ENCODE assay signal across 10 cellular contexts in the genomic region with DNA sequence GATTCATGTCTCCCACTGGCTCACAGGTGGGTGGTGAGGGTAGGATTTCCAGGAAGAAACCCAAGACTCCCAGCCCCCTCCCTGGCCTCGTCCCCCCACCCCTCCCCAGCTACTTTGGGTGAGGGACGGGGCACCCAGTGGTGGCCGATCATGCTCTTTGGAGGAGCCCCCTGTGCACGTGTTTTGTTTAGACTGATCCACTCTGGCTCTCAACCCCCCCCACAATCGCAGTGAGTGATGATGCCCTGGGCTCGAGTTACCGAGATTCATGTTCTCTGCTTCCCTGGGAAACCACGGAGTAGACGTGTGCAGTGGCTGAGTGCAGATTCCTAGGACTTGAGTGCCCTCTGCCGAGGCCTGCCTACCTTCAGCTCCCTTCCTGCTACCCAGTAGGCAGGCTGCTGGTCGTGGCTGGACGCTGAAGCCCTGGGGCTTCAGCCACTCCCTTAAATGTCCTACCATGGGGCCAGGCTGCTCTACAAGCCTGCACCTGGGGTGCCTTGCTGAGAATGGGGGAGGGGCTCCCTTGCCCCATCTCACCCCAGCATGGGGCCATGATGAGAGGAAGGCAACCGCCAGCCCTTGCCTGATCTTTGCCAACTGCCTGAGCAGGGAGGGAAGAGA. TPM values are rescaled to one million over a fixed set of nuclear protein-coding genes. Genes with fewer than 3 reads are reported as not detected.
DNase-seq lines count a peak whose midpoint lies in the region; ATAC-seq and TF ChIP-seq lines count a peak whose summit lies in the region.
"Had no signal": no experiment of that assay in that cellular context is flagged by ENCODE, and none has a peak within 500 bp of the region (broad histone marks: within the 10 kb centered on the region; RNA-seq: fewer than 3 reads in every experiment).

No MANE protein-coding gene starts in this region.

- ATAC-seq in HG02870 (IDR thresholded peaks at IDR 0.05; ENCODE audit: unreplicated experiment) = no peak
- no peak for ATAC-seq in GM21447 (IDR thresholded peaks at IDR 0.05; ENCODE audit: unreplicated experiment)
- ATAC-seq in HG03457 (IDR thresholded peaks at IDR 0.05; ENCODE audit: unreplicated experiment) = no peak

- DNase-seq in BE2C = peak; percentile 53
- DNase-seq in MG63 = peak; percentile 27
- DNase-seq in RPMI8226 = peak; percentile 23
- no peak for DNase-seq in activated CD4-positive, CD25-positive, alpha-beta regulatory T cell (lab: John Stamatoyannopoulos, UW)
- DNase-seq: activated T-cell treated with anti-CD3 and anti-CD28 coated beads, Interleukin-2, amount 50 U/mL, for 1 hour; DND-41 had no signal

- H3K4me3 ChIP-seq in BE2C (ENCODE audit: low read depth, low read length) (no peak overlapping the region), MG63 (no peak overlapping the region), iPS-18c (ENCODE audit: insufficient read depth, low read depth, low read length) (peak overlapping the region; percentile 17; the same call in 1 of the 2 replicates)

- H3K9me3 ChIP-seq in BE2C (no peaks in the 10 kb centered on the region), MG63 (no peaks in the 10 kb centered on the region), iPS-18c (ENCODE audit: control insufficient read depth, insufficient read depth, low read length) (no peaks in the 10 kb centered on the region)

- H3K27me3 ChIP-seq in BE2C = no peaks in the 10 kb centered on the region; the same call in 1 of the 2 replicates
- H3K27me3 ChIP-seq in MG63 = peaks cover 23% of the 10 kb centered on the region

- peak; percentile 45 for TF ChIP-seq CTCF in BE2C (IDR thresholded peaks at IDR 0.05; ENCODE audit: low read depth, low read length)

- H3K4me1 ChIP-seq in BE2C = peaks cover 9% of the 10 kb centered on the region

- H3K36me3 ChIP-seq in BE2C (no peaks in the 10 kb centered on the region), MG63 (no peaks in the 10 kb centered on the region)

RNA-seq across cellular contexts. Expression of gene GRIK3, which starts 3.9 kb away (rescaled TPM):
- 9.3 TPM for polyA plus RNA-seq in BE2C (2012; ENCODE audit: insufficient read depth, insufficient read length, low read depth)
- 0.66 TPM in 1 of 2 replicates, not detected in the other for total RNA-seq in MG63 (2014; rRNA removed; shearing (Covaris generic); ENCODE audit: low replicate concordance)

Comparison
In these comparisons a context has a peak if more than half of its experiments do, and no peak if none do; other contexts are left out.
1. DNase-seq: peak in BE2C (single experiment), MG63 (single experiment) and RPMI8226 (single experiment); none in activated CD4-positive, CD25-positive, alpha-beta regulatory T cell (0 of 4).